In the genomic region with DNA sequence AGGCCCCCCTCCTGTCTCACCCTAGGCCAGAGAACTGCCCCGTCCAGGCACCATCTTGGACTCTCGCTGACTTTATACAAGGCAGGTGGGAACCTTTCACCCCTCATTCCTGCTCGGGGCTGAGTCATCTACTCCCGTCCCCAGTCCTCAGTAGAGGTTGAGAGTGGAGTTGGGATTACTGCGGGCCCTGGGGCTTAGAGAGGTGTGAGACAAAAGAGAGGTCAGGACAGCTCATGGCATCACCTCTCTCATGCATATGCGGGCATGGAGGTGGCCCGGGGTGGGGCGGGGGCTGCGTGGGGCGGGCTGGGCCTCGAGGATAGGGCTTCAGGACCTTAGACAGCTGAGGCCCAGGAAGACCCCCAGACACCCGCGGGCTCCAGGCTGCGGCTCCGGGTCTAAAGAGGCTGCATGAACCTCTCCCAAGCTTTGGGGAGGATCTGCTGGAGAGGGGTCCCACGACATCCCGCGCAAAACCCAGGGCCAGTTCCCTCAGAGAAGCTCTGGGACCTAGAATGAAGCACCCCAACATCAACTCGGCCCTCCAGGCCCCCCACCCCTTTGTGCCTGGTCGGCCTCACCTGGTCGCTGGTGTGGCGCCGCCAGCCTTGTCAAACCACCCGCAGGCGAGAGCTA, we compare ENCODE assay signal across 8 cellular contexts. TPM values are rescaled to one million over a fixed set of nuclear protein-coding genes. Genes with fewer than 3 reads are reported as not detected.
DNase-seq lines count a peak whose midpoint lies in the region; ATAC-seq and TF ChIP-seq lines count a peak whose summit lies in the region.

No MANE protein-coding gene starts in this region.

- H3K9me3 ChIP-seq in HUES6 (ENCODE audit: control insufficient read depth, insufficient read depth, low read depth, low read length) (no peaks in the 10 kb centered on the region), muscle layer of duodenum (ENCODE audit: control insufficient read depth in 1 of 2, low read length in 2 of 2) (no peaks in the 10 kb centered on the region)

- peaks cover 54% of the 10 kb centered on the region for H3K27me3 ChIP-seq in HUES6 (ENCODE audit: control insufficient read depth, insufficient read depth, low read length)
- peaks cover 5% of the 10 kb centered on the region for H3K27me3 ChIP-seq in muscle layer of duodenum (ENCODE audit: low read depth, low read length)

- DNase-seq in AG04449 (ENCODE audit: low read depth, low spot score) (no peak), chondrocyte (ENCODE audit: low spot score) (peak; percentile 65), ACHN (no peak), HUDEP-2 (lab: John Stamatoyannopoulos, UW; ENCODE audit: unreplicated experiment in 76 of 76) (no peak)

- no peaks in the 10 kb centered on the region for H3K36me3 Mint-ChIP-seq in chondrocyte (ENCODE audit: low read depth)

- H3K4me3 Mint-ChIP-seq in chondrocyte (ENCODE audit: unreplicated experiment), result peak overlapping the region; percentile 96

- H3K9me3 Mint-ChIP-seq in chondrocyte (ENCODE audit: low read depth), result no peaks in the 10 kb centered on the region

- H3K4me1 Mint-ChIP-seq in chondrocyte (ENCODE audit: low read depth), result peaks cover 30% of the 10 kb centered on the region

- CTCF ChIA-PET in AG04449 (lab: Yijun Ruan, JAX), result interaction anchor here (1.3 to 35.4 kb wide), 5 partner anchors 14 to 36 kb away, joined by 3 to 1481 read pairs (median 242); a partner anchor contains a TSS

- H3K4me3 ChIP-seq in AG04449 (ENCODE audit: low read depth, low read length) (peak overlapping the region; percentile 86), HUES6 (ENCODE audit: low read depth, low read length) (peak overlapping the region; percentile 61), muscle layer of duodenum (ENCODE audit: low read depth in 1 of 2, low read length in 2 of 2) (peak overlapping the region; percentile 85 to 88)

- in situ Hi-C loops in ACHN (cut with HindIII; ENCODE audit: low pct_ligation_motif_present, low pct_unique_long_range_greater_than_20kb, low sequenced_read_pairs), result no loop called here

- H3K4me1 ChIP-seq in HUES6 (ENCODE audit: control insufficient read depth, insufficient read depth, low read length) (peaks cover 43% of the 10 kb centered on the region), muscle layer of duodenum (ENCODE audit: control insufficient read depth in 1 of 2, insufficient read depth in 2 of 2, low read length in 2 of 2) (peaks cover 0 to 18% of the 10 kb centered on the region in 2 donors)

- TF ChIP-seq CTCF in AG04449 (IDR thresholded peaks at IDR 0.05; ENCODE audit: insufficient read depth, low read length, missing control alignments) (no peak), chondrocyte (IDR thresholded peaks at IDR 0.05) (no peak)

- H3K27ac ChIP-seq in HUES6 (ENCODE audit: low read depth, low read length) (no peak overlapping the region), muscle layer of duodenum (ENCODE audit: low read length) (peak overlapping the region; percentile 92)

- no peak overlapping the region for H3K9ac ChIP-seq in HUES6 (ENCODE audit: low read length)

- H3K36me3 ChIP-seq in HUES6 (ENCODE audit: control insufficient read depth, insufficient read depth, low read length) (no peaks in the 10 kb centered on the region), muscle layer of duodenum (ENCODE audit: control insufficient read depth in 1 of 2, insufficient read depth in 2 of 2, low read length in 2 of 2) (peaks cover 9 to 13% of the 10 kb centered on the region in 2 donors)

- H3K27me3 Mint-ChIP-seq in chondrocyte (ENCODE audit: low read depth), result no peaks in the 10 kb centered on the region

- no peak overlapping the region for H3K27ac Mint-ChIP-seq in chondrocyte (ENCODE audit: unreplicated experiment)

- POLR2A ChIA-PET in AG04449 (lab: Yijun Ruan, JAX), result interaction anchor here (0.6 to 2.3 kb wide), 3 partner anchors 12 to 665 kb away, joined by 3 to 18 read pairs (median 3); a partner anchor contains a TSS

- no peak for ATAC-seq in HG02852 (IDR thresholded peaks at IDR 0.05; ENCODE audit: unreplicated experiment)
- ATAC-seq in HG03469 (IDR thresholded peaks at IDR 0.05; ENCODE audit: unreplicated experiment), result no peak

RNA-seq across cellular contexts. Expression of a gene that starts 0.3 kb away (rescaled TPM):
- total RNA-seq in chondrocyte, result 1.4 to 1.8 TPM (median 1.7 TPM) in 3 replicates

RNA-seq across cellular contexts. Expression of a gene that starts 0.4 kb away (rescaled TPM):
- 92.4 to 101 TPM (median 96.9 TPM) in 3 replicates for total RNA-seq in chondrocyte

RNA-seq across cellular contexts. Expression of a gene that starts 31.0 kb away (rescaled TPM):
- total RNA-seq in chondrocyte, result 58.9 to 80.7 TPM (median 79.4 TPM) in 3 replicates

RNA-seq across cellular contexts. Expression of a gene that starts 31.2 kb away (rescaled TPM):
- 18.9 to 43.4 TPM (median 19.8 TPM) in 3 replicates for total RNA-seq in chondrocyte

RNA-seq across cellular contexts. Expression of a gene that starts 43.3 kb away (rescaled TPM):
- total RNA-seq in chondrocyte, result 4.8 to 6.6 TPM (median 5.4 TPM) in 3 replicates
